ENCODE assay signal across 1 cellular context in the genomic region with DNA sequence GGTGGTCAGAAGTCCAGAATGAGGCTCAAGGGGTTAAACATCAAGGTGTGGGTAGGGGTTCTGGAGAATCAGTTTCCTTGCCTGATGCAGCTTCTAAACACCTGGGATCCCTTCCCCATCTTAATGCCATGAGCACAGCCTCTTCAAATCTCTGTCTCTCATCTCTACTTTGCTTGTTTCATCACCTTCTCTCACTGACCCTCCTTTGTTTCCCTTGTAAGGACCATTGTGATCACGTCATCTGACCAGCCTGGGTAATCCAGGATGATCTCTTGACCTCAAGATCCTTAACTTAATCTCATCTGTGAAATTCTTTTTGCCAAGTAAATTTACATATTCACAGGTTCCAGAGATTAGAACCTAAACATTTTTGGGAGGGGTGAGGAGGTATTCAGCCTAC. TPM values are rescaled to one million over a fixed set of nuclear protein-coding genes. Genes with fewer than 3 reads are reported as not detected.
"Had no signal": no experiment of that assay in that cellular context is flagged by ENCODE, and none has a peak within 500 bp of the region (broad histone marks: within the 10 kb centered on the region; RNA-seq: fewer than 3 reads in every experiment).

No MANE protein-coding gene starts in this region.

RNA-seq across cellular contexts. Expression of a gene that starts 42.1 kb away (rescaled TPM):
- total RNA-seq: IMR-90 had no signal
- polyA plus RNA-seq: IMR-90 had no signal
